Comparison of ENCODE assay signal across 18 cellular contexts in the genomic region with DNA sequence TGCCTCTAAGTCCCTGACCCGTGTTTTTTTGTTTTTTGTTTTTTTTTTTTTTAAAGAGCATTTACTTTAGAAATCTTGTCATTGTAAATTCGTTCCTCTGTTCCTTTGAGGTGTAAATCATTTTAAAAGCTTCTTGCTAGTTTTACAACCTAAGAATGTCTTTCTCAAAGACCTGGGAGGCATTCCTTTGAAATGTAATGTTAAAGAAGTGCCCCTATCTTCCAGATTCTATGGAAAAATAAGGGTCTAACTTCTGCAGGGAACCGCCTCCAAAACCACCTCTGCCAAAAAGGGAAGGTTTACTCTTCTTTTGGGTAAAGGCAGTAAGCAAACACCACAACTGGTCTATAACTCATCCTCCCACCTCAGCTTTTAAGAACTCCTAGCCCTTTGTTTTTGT.
"Had no signal": no experiment of that assay in that cellular context is flagged by ENCODE, and none has a peak within 500 bp of the region (broad histone marks: within the 10 kb centered on the region; RNA-seq: fewer than 3 reads in every experiment).

No MANE protein-coding gene starts in this region.

- H3K36me3 ChIP-seq: esophagus squamous epithelium, gastrocnemius medialis, left ventricle myocardium inferior, prostate gland, upper lobe of left lung had no signal

- H3K36me3 Mint-ChIP-seq: activated CD4-positive, alpha-beta memory T cell treated with anti-CD3 and anti-CD28 coated beads for 36 hours; activated naive CD8-positive, alpha-beta T cell treated with anti-CD3 and anti-CD28 coated beads for 36 hours; mesothelial cell of epicardium; naive thymus-derived CD8-positive, alpha-beta T cell had no signal

- H3K27me3 Mint-ChIP-seq: activated CD4-positive, alpha-beta memory T cell treated with anti-CD3 and anti-CD28 coated beads for 36 hours; activated naive CD8-positive, alpha-beta T cell treated with anti-CD3 and anti-CD28 coated beads for 36 hours; naive thymus-derived CD8-positive, alpha-beta T cell had no signal

- ATAC-seq: gastrocnemius medialis; naive thymus-derived CD8-positive, alpha-beta T cell; stimulated activated naive CD8-positive, alpha-beta T cell treated with anti-CD3 and anti-CD28 coated beads, Interleukin-15, Interleukin-2, amounts not matched to agents 100 U/mL and 50 U/mL, for 24 hours had no signal

- H3K9me3 ChIP-seq: esophagus squamous epithelium, gastrocnemius medialis, left ventricle myocardium inferior, prostate gland, upper lobe of left lung had no signal

- DNase-seq: activated CD4-positive, alpha-beta memory T cell treated with anti-CD3 and anti-CD28 coated beads for 36 hours; activated CD4-positive, alpha-beta T cell treated with anti-CD3 and anti-CD28 coated beads for 48 hours; activated naive CD4-positive, alpha-beta T cell treated with Interleukin-2 at 50 U/mL for 16 hours; activated naive CD8-positive, alpha-beta T cell treated with anti-CD3 and anti-CD28 coated beads for 36 hours; activated T-cell treated with anti-CD3 and anti-CD28 coated beads, Interleukin-2, amount 50 U/mL, for 48 hours; central memory CD4-positive, alpha-beta T cell; esophagus squamous epithelium; gastrocnemius medialis; hippocampal formation; kidney glomerular epithelial cell; left ventricle myocardium inferior; naive thymus-derived CD8-positive, alpha-beta T cell; stimulated activated CD4-positive, alpha-beta T cell treated with anti-CD3 and anti-CD28 coated beads, Interleukin-4, amount 100 ng/mL, for 24 hours; stimulated activated naive CD8-positive, alpha-beta T cell treated with anti-CD3 and anti-CD28 coated beads, Interleukin-15, Interleukin-2, amounts not matched to agents 100 U/mL and 50 U/mL, for 24 hours; upper lobe of left lung had no signal

- H3K4me3 Mint-ChIP-seq: activated CD4-positive, alpha-beta memory T cell treated with anti-CD3 and anti-CD28 coated beads for 36 hours; activated naive CD8-positive, alpha-beta T cell treated with anti-CD3 and anti-CD28 coated beads for 36 hours; mesothelial cell of epicardium; naive thymus-derived CD8-positive, alpha-beta T cell; T-helper 1 cell treated with Interleukin-12 subunit alpha and Interleukin-12 subunit beta and Interleukin-4 antibody, amounts not matched to agents 30 μg/mL and 1 μg/mL, for 36 hours had no signal

- H3K27ac ChIP-seq: esophagus squamous epithelium, gastrocnemius medialis, left ventricle myocardium inferior, prostate gland, upper lobe of left lung had no signal

- H3K4me3 ChIP-seq: esophagus squamous epithelium, gastrocnemius medialis, left ventricle myocardium inferior, prostate gland, upper lobe of left lung had no signal

- H3K27me3 ChIP-seq: esophagus squamous epithelium, gastrocnemius medialis, upper lobe of left lung had no signal

- H3K4me1 ChIP-seq: esophagus squamous epithelium, gastrocnemius medialis, left ventricle myocardium inferior, prostate gland, upper lobe of left lung had no signal

- H3K27ac Mint-ChIP-seq: activated CD4-positive, alpha-beta memory T cell treated with anti-CD3 and anti-CD28 coated beads for 36 hours; activated naive CD8-positive, alpha-beta T cell treated with anti-CD3 and anti-CD28 coated beads for 36 hours; mesothelial cell of epicardium; naive thymus-derived CD8-positive, alpha-beta T cell; T-helper 1 cell treated with Interleukin-12 subunit alpha and Interleukin-12 subunit beta and Interleukin-4 antibody, amounts not matched to agents 30 μg/mL and 1 μg/mL, for 36 hours had no signal

- H3K9me3 Mint-ChIP-seq: activated naive CD8-positive, alpha-beta T cell treated with anti-CD3 and anti-CD28 coated beads for 36 hours; mesothelial cell of epicardium; T-helper 1 cell treated with Interleukin-12 subunit alpha and Interleukin-12 subunit beta and Interleukin-4 antibody, amounts not matched to agents 30 μg/mL and 1 μg/mL, for 36 hours had no signal

- H3K4me1 Mint-ChIP-seq: activated naive CD8-positive, alpha-beta T cell treated with anti-CD3 and anti-CD28 coated beads for 36 hours; naive thymus-derived CD8-positive, alpha-beta T cell had no signal
